In the genomic region with DNA sequence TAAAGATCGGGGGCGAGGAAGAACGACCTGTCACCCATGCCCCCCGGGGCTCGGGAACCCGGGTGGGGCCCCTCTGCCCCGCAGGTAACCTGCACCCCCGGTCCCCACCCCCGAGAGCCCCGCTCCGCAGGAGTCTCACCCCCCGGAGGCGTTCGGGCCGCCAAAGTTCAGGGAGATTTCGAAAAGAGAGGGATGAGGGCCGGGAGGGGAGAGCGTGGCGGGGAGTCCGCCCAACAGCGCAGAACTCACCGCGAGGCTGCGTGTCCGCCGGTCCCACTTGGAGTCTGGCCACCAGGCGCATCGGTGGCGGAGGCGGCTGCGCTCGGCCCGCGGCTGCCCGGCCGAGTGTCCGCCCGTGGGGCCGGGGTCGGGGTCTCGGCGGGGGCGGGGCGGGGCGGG, we compare ENCODE assay signal across 8 cellular contexts. TPM values are rescaled to one million over a fixed set of nuclear protein-coding genes. Genes with fewer than 3 reads are reported as not detected.
DNase-seq lines count a peak whose midpoint lies in the region; ATAC-seq and TF ChIP-seq lines count a peak whose summit lies in the region.

A gene (minus strand): TSS at position 347 of the 399 bp plus-strand sequence. CDS start 2,447 bp downstream, outside the sequence.

- intact Hi-C loops in left colon (cut with DNase I, micrococcal nuclease): no loop called here

- ATAC-seq in HG02943 (IDR thresholded peaks at IDR 0.05; ENCODE audit: low read depth, unreplicated experiment): peak; percentile 13
- peak; percentile 17 for ATAC-seq in left colon

- TF ChIP-seq CTCF in cardiac fibroblast (IDR thresholded peaks at IDR 0.05; ENCODE audit: low read depth, low read length) (no peak), subcutaneous adipose tissue (IDR thresholded peaks at IDR 0.05; ENCODE audit: low read depth) (no peak)

- DNase-seq in stimulated activated CD4-positive, alpha-beta T cell treated with anti-CD3 and anti-CD28 coated beads, Interleukin-1b, Interleukin-23, amount 100 ng/mL, for 48 hours: peak; percentile 59
- no peak for DNase-seq in stimulated activated CD4-positive, alpha-beta T cell treated with anti-CD3 and anti-CD28 coated beads, Interleukin-2, amount 100 ng/mL, for 48 hours
- DNase-seq in cardiac fibroblast (ENCODE audit: low read depth in 2 of 2): peak; percentile 37 to 49
- peak in 1 of 2 donors; percentile 51 for DNase-seq in left colon
- no peak for DNase-seq in GM19240 (ENCODE audit: insufficient read length, low spot score)

- peak within 1 kb of the TSS; percentile 73 to 75 for H3K4me3 ChIP-seq in cardiac fibroblast (replicated peaks in 1 of 2; ENCODE audit: low read depth in 2 of 2, low read length in 2 of 2)

TF ChIP-seq in PFSK-1, 5 proteins besides CTCF, POLR2A, EP300 and RAD21:
- TF ChIP-seq TAF1 (IDR thresholded peaks at IDR 0.05; ENCODE audit: borderline replicate concordance, insufficient read depth, low read length): 0 out of 2 replicates have a peak, but pooled peaks have one; percentile 8
- TF ChIP-seq SIN3A (IDR thresholded peaks at IDR 0.05; ENCODE audit: borderline replicate concordance, insufficient read depth, low read length): no peak
- no peak for TF ChIP-seq FOXP2 (optimal IDR thresholded peaks at IDR 0.05; ENCODE audit: borderline replicate concordance, extremely low read depth, extremely low read length, insufficient read depth)
- no peak for TF ChIP-seq POLR2AphosphoS5 (IDR thresholded peaks at IDR 0.05; ENCODE audit: low read depth, low read length)

RNA-seq across cellular contexts. Expression of the gene that starts here (rescaled TPM):
- 44.5 TPM for polyA plus RNA-seq in PFSK-1 (2012; ENCODE audit: insufficient read length, low read depth)
- 10 to 100 TPM; 11.6 to 14.5 TPM for total RNA-seq in left colon
- 10 to 100 TPM; 11.6 to 36.7 (median 17.3) TPM for total RNA-seq in subcutaneous adipose tissue

Comparison
In these comparisons a context has a peak if more than half of its experiments do, and no peak if none do; other contexts are left out.
1. DNase-seq: peak in stimulated activated CD4-positive, alpha-beta T cell treated with anti-CD3 and anti-CD28 coated beads, Interleukin-1b, Interleukin-23, amount 100 ng/mL, for 48 hours (single experiment) and cardiac fibroblast (2 of 2); none in stimulated activated CD4-positive, alpha-beta T cell treated with anti-CD3 and anti-CD28 coated beads, Interleukin-2, amount 100 ng/mL, for 48 hours (0 of 2) and GM19240 (single experiment).